Comparison of ENCODE assay signal across 8 cellular contexts in genomic region chr1:34859442-34860200, GRCh38.
DNase-seq lines count a peak whose midpoint lies in the region; ATAC-seq lines count a peak whose summit lies in the region.

A gene with protein sequence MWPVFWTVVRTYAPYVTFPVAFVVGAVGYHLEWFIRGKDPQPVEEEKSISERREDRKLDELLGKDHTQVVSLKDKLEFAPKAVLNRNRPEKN (minus strand): TSS chr1:34859749. CDS start chr1:34855977, 3,772 bp downstream.

- peak; percentile 99 for DNase-seq in AG08396 (ENCODE audit: low spot score)
- peak; percentile 91 for DNase-seq in NCI-H226
- peak; percentile 76 to 83 (median 80) for DNase-seq in activated CD4-positive, CD25-positive, alpha-beta regulatory T cell (lab: John Stamatoyannopoulos, UW)
- peak; percentile 79 for DNase-seq in central memory CD4-positive, alpha-beta T cell
- peak; percentile 95 for DNase-seq in iris pigment epithelial cell (ENCODE audit: low read depth)
- DNase-seq in stimulated activated CD4-positive, alpha-beta T cell treated with anti-CD3 and anti-CD28 coated beads, Interleukin-12 subunit alpha, Interleukin-12 subunit beta, amount 100 ng/mL, for 24 hours (ENCODE audit: low read depth in 2 of 2) = peak; percentile 85 to 92

- ATAC-seq in GM18909 (IDR thresholded peaks at IDR 0.05; ENCODE audit: poor library complexity, unreplicated experiment) (peak; percentile 96), HG03175 (IDR thresholded peaks at IDR 0.05; ENCODE audit: unreplicated experiment) (peak; percentile 94)

Comparison
In these comparisons a context has a peak if more than half of its experiments do, and no peak if none do; other contexts are left out.
1. Peak in every context shown above with its lines: DNase-seq and ATAC-seq.